9 cellular contexts compared by ENCODE assay signal in genomic region chr18:77066101-77066500, GRCh38.
DNase-seq lines count a peak whose midpoint lies in the region; ATAC-seq and TF ChIP-seq lines count a peak whose summit lies in the region.
"Had no signal": no experiment of that assay in that cellular context is flagged by ENCODE, and none has a peak within 500 bp of the region (broad histone marks: within the 10 kb centered on the region; RNA-seq: fewer than 3 reads in every experiment).

No MANE protein-coding gene starts in this region.

- no peak overlapping the region for H3K9ac ChIP-seq in Karpas-422 (ENCODE audit: low read length)

- no peaks in the 10 kb centered on the region for H3K27me3 ChIP-seq in CD4-positive, alpha-beta memory T cell (ENCODE audit: insufficient read depth, low read length)
- H3K27me3 ChIP-seq in Karpas-422 (ENCODE audit: low read length) = no peaks in the 10 kb centered on the region
- no peaks in the 10 kb centered on the region for H3K27me3 ChIP-seq in breast epithelium
- no peaks in the 10 kb centered on the region for H3K27me3 ChIP-seq in sigmoid colon

- no peak overlapping the region for H3K4me3 ChIP-seq in CD4-positive, alpha-beta memory T cell (ENCODE audit: low read length in 2 of 2)
- H3K4me3 ChIP-seq in Karpas-422 (ENCODE audit: low read length) (no peak overlapping the region), breast epithelium (no peak overlapping the region), sigmoid colon (no peak overlapping the region)

- no peak for TF ChIP-seq EP300 in sigmoid colon (IDR thresholded peaks at IDR 0.05)

- H3K79me2 ChIP-seq in Karpas-422 (ENCODE audit: low read length) = peaks cover 36% of the 10 kb centered on the region

- CTCF ChIA-PET in CD4-positive, alpha-beta memory T cell (lab: Charles Lee; ENCODE audit: partially characterized antibody) = interaction anchor here (1.0 to 5.1 kb wide), 6 partner anchors 11 to 68 kb away, joined by 4 to 28 read pairs (median 16); partner anchors contain the start of gene MBP

- no peak overlapping the region for H3K4me2 ChIP-seq in Karpas-422 (ENCODE audit: low read depth, low read length, poor library complexity, severe bottlenecking)

- no peaks in the 10 kb centered on the region for H3K27me3 Mint-ChIP-seq in CD4-positive, alpha-beta memory T cell

- no peak for TF ChIP-seq CTCF in breast epithelium (IDR thresholded peaks at IDR 0.05)
- no peak for TF ChIP-seq CTCF in sigmoid colon (IDR thresholded peaks at IDR 0.05)

- peak overlapping the region; percentile 78 for H3K27ac ChIP-seq in CD4-positive, alpha-beta memory T cell (ENCODE audit: low read depth, low read length)
- H3K27ac ChIP-seq in Karpas-422 (ENCODE audit: low read length) = 0 out of 2 replicates have a peak overlapping the region, but pooled peaks have one; percentile 36
- peak overlapping the region; percentile 84 to 87 for H3K27ac ChIP-seq in breast epithelium
- H3K27ac ChIP-seq in sigmoid colon = peak overlapping the region; percentile 21 to 78 (median 72)

- H2AFZ ChIP-seq in Karpas-422 (ENCODE audit: low read length) = no peak overlapping the region

- no peak for TF ChIP-seq POLR2A in breast epithelium (IDR thresholded peaks at IDR 0.05)
- no peak for TF ChIP-seq POLR2A in sigmoid colon (IDR thresholded peaks at IDR 0.05)

- no peaks in the 10 kb centered on the region for H3K9me3 ChIP-seq in CD4-positive, alpha-beta memory T cell (ENCODE audit: control insufficient read depth in 1 of 2, low read length in 2 of 2)
- H3K9me3 ChIP-seq in Karpas-422 (ENCODE audit: low read length) (no peaks in the 10 kb centered on the region), breast epithelium (no peaks in the 10 kb centered on the region), sigmoid colon (no peaks in the 10 kb centered on the region)

- POLR2A ChIA-PET in CD4-positive, alpha-beta memory T cell (lab: Charles Lee; ENCODE audit: partially characterized antibody) = interaction anchor here (1.0 to 15.4 kb wide), 10 partner anchors 8 to 72 kb away, joined by 3 to 178 read pairs (median 42); partner anchors contain the start of gene MBP

- H3K36me3 Mint-ChIP-seq in CD4-positive, alpha-beta memory T cell = peaks cover 30 to 56% of the 10 kb centered on the region in 2 donors

- H3K4me3 Mint-ChIP-seq in CD4-positive, alpha-beta memory T cell = peak overlapping the region in 7 of 8 donors; percentile 28 to 83 (median 76)

- peaks cover 10% of the 10 kb centered on the region for H3K36me3 ChIP-seq in CD4-positive, alpha-beta memory T cell (ENCODE audit: insufficient read depth, low read length)
- H3K36me3 ChIP-seq in Karpas-422 (ENCODE audit: insufficient read depth, low read length) = peaks cover 7% of the 10 kb centered on the region; the same call in 1 of the 2 replicates
- no peaks in the 10 kb centered on the region for H3K36me3 ChIP-seq in breast epithelium
- H3K36me3 ChIP-seq in sigmoid colon = no peaks in the 10 kb centered on the region

- intact Hi-C loops in CD4-positive, alpha-beta memory T cell (cut with micrococcal nuclease) = loop anchor here (5.0 to 10.0 kb wide), 2 partner anchors 141 to 241 kb away; partner anchors contain the start of gene ZNF236
- intact Hi-C loops in breast epithelium (cut with DNase I; ENCODE audit: low total_unique reads) = no loop called here
- intact Hi-C loops in sigmoid colon (cut with DNase I) = loop anchor here (5.0 kb wide), 1 partner anchor 146 kb away; no protein-coding TSS in a partner anchor

- WGBS in sigmoid colon, 2 donors = 97 to 98% methylated on average over 9 of the region's 9 CpGs

- peak overlapping the region; percentile 94 to 100 (median 99) for H3K27ac Mint-ChIP-seq in CD4-positive, alpha-beta memory T cell

- H3K4me1 ChIP-seq in CD4-positive, alpha-beta memory T cell (ENCODE audit: insufficient read depth, low read length) = peaks cover 100% of the 10 kb centered on the region
- peaks cover 65% of the 10 kb centered on the region for H3K4me1 ChIP-seq in Karpas-422 (ENCODE audit: low read length)
- H3K4me1 ChIP-seq in breast epithelium = peaks cover 0 to 4% of the 10 kb centered on the region in 2 donors
- H3K4me1 ChIP-seq in sigmoid colon = peaks cover 0 to 38% (median 21%) of the 10 kb centered on the region in 4 donors

- peaks cover 89 to 100% (median 94%) of the 10 kb centered on the region in 4 donors for H3K4me1 Mint-ChIP-seq in CD4-positive, alpha-beta memory T cell

- ATAC-seq in GM18858 (IDR thresholded peaks at IDR 0.05; ENCODE audit: unreplicated experiment) = no peak
- ATAC-seq in GM19452 (IDR thresholded peaks at IDR 0.05; ENCODE audit: unreplicated experiment) = no peak

- H4K20me1 ChIP-seq in Karpas-422 (ENCODE audit: insufficient read depth, low read depth, low read length) = no peaks in the 10 kb centered on the region

- peaks cover 0 to 2% (median 0%) of the 10 kb centered on the region in 8 donors for H3K9me3 Mint-ChIP-seq in CD4-positive, alpha-beta memory T cell

- H3K9me2 ChIP-seq in Karpas-422 (replicated peaks; ENCODE audit: insufficient read depth, low read length) = no peaks in the 10 kb centered on the region

- no peak for DNase-seq in CD4-positive, alpha-beta memory T cell
- no peak for DNase-seq in Karpas-422
- DNase-seq in breast epithelium (ENCODE audit: low spot score in 2 of 2) = no peak
- DNase-seq in sigmoid colon = no peak
- DNase-seq in amniotic stem cell (lab: John Stamatoyannopoulos, UW) = no peak
- DNase-seq in activated CD4-positive, CD25-positive, alpha-beta regulatory T cell treated with anti-CD3 and anti-CD28 coated beads, Interleukin-2, amount 50 U/mL, for 72 hours = no peak
- DNase-seq: effector CD4-positive, alpha-beta T cell had no signal
